In the genomic region with DNA sequence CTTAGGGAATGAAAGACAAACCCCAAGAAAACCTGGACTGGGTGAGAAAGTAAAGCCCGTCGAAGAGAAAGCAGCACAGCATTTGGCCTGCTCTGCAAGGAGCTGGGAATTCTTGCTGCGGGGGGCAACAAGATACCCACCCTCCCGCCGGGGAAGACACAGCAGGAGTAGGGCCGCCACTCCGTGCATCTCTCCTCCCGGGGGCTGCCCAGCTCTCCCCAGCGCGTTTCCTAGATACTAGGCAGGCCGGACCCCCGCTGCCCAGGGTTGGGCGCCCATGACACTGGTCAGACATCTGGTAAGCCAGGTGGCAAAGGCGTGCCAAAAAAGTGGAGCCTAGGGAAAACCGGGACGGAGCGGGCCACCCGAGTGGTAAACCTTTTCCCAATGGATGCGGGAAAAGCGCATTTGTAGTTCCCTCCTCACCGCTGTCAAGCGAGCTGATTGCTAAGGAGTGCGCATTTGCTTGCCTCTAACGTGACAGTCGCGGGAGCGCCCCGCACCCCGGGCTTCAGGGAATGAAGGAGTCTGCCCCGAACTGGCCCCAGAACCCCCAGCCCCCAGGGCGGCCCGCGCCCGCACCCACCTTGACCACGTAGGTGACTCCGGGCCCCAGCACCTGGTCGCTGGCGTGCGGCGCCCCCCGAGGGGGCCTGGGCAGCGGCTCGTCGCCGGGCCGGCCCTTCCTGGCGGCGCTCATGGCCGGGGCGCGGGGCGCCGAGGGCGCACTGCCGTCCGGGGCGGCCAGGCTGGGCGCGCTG, we compare ENCODE assay signal across 10 cellular contexts. TPM values are rescaled to one million over a fixed set of nuclear protein-coding genes. Genes with fewer than 3 reads are reported as not detected.
DNase-seq lines count a peak whose midpoint lies in the region; ATAC-seq and TF ChIP-seq lines count a peak whose summit lies in the region.
"Had no signal": no experiment of that assay in that cellular context is flagged by ENCODE, and none has a peak within 500 bp of the region (broad histone marks: within the 10 kb centered on the region; RNA-seq: fewer than 3 reads in every experiment).

No MANE protein-coding gene starts in this region.

- TF ChIP-seq CTCF in lower leg skin (IDR thresholded peaks at IDR 0.05) (no peak), tibial nerve (IDR thresholded peaks at IDR 0.05) (no peak)

- ATAC-seq in GM18861 (IDR thresholded peaks at IDR 0.05; ENCODE audit: unreplicated experiment), result no peak
- no peak for ATAC-seq in HG02938 (IDR thresholded peaks at IDR 0.05; ENCODE audit: unreplicated experiment)

- no peaks in the 10 kb centered on the region for H3K9me2 ChIP-seq in Karpas-422 (replicated peaks; ENCODE audit: insufficient read depth, low read length)

- peak overlapping the region; percentile 47 for H3K4me3 ChIP-seq in lower leg skin (ENCODE audit: low read depth, poor library complexity, severe bottlenecking)
- H3K4me3 ChIP-seq in tibial nerve, result peak overlapping the region in 3 of 4 donors; percentile 19 to 58 (median 23)
- H3K4me3 ChIP-seq in Karpas-422 (ENCODE audit: low read length), result no peak overlapping the region
- H3K4me3 ChIP-seq: BLaER1 treated with 17β-estradiol and CSF1 and Interleukin-3, amounts not matched to agents 10 nM and 100 nM; SK-N-MC had no signal

- no peak overlapping the region for H3K4me2 ChIP-seq in Karpas-422 (ENCODE audit: low read depth, low read length, poor library complexity, severe bottlenecking)

- no peak overlapping the region for H2AFZ ChIP-seq in Karpas-422 (ENCODE audit: low read length)

- H3K9ac ChIP-seq in Karpas-422 (ENCODE audit: low read length), result no peak overlapping the region
- H3K9ac ChIP-seq: BLaER1 treated with 17β-estradiol and CSF1 and Interleukin-3, amounts not matched to agents 10 nM and 100 nM had no signal

- no peaks in the 10 kb centered on the region for H3K79me2 ChIP-seq in Karpas-422 (ENCODE audit: low read length)

- no peaks in the 10 kb centered on the region for H3K9me3 ChIP-seq in tibial nerve
- H3K9me3 ChIP-seq in Karpas-422 (ENCODE audit: low read length), result no peaks in the 10 kb centered on the region
- H3K9me3 ChIP-seq: BLaER1 treated with 17β-estradiol and CSF1 and Interleukin-3, amounts not matched to agents 10 nM and 100 nM had no signal

- H3K4me1 ChIP-seq in tibial nerve, result peaks cover 0 to 38% (median 15%) of the 10 kb centered on the region in 4 donors
- H3K4me1 ChIP-seq in Karpas-422 (ENCODE audit: low read length), result no peaks in the 10 kb centered on the region

- 5 to 6% methylated on average over 36 to 40 of the region's 59 CpGs for WGBS in lower leg skin, 2 donors
- WGBS in tibial nerve, 2 donors, result 7 to 11% methylated on average over 18 to 34 of the region's 59 CpGs

- H3K27me3 ChIP-seq in tibial nerve (peaks cover 0 to 25% of the 10 kb centered on the region in 2 donors), Karpas-422 (ENCODE audit: low read length) (no peaks in the 10 kb centered on the region)

- DNase-seq in NCI-H748 (lab: John Stamatoyannopoulos, UW; ENCODE audit: unreplicated experiment), result peak; percentile 33
- no peak for DNase-seq in NCI-H748 treated with DMSO at 0.1 percent for 48 hours (lab: John Stamatoyannopoulos, UW)
- peak in 1 of 2 donors; percentile 87 for DNase-seq in lower leg skin (ENCODE audit: low spot score in 2 of 2)
- no peak for DNase-seq in tibial nerve (ENCODE audit: low spot score in 2 of 2)
- no peak for DNase-seq in Karpas-422

- H4K20me1 ChIP-seq in Karpas-422 (ENCODE audit: insufficient read depth, low read depth, low read length), result no peaks in the 10 kb centered on the region
- H4K20me1 ChIP-seq: BLaER1 treated with 17β-estradiol and CSF1 and Interleukin-3, amounts not matched to agents 10 nM and 100 nM had no signal

- intact Hi-C loops in lower leg skin (cut with DNase I; ENCODE audit: low total_unique reads), result no loop called here

- no peaks in the 10 kb centered on the region for H3K36me3 ChIP-seq in tibial nerve
- H3K36me3 ChIP-seq in Karpas-422 (ENCODE audit: insufficient read depth, low read length), result no peaks in the 10 kb centered on the region
- H3K36me3 ChIP-seq: BLaER1 treated with 17β-estradiol and CSF1 and Interleukin-3, amounts not matched to agents 10 nM and 100 nM had no signal

- peak overlapping the region; percentile 60 for H3K27ac ChIP-seq in cingulate gyrus (ENCODE audit: low read depth, low read length)
- H3K27ac ChIP-seq in tibial nerve, result peak overlapping the region in 1 of 4 donors; percentile 43
- H3K27ac ChIP-seq in Karpas-422 (ENCODE audit: low read length), result no peak overlapping the region
- H3K27ac ChIP-seq: BLaER1 treated with 17β-estradiol and CSF1 and Interleukin-3, amounts not matched to agents 10 nM and 100 nM; SK-N-MC had no signal

- TF ChIP-seq EP300 in tibial nerve (IDR thresholded peaks at IDR 0.05), result no peak

- TF ChIP-seq POLR2A in lower leg skin (IDR thresholded peaks at IDR 0.05) (no peak), tibial nerve (IDR thresholded peaks at IDR 0.05) (no peak)

RNA-seq across cellular contexts. Expression of gene SHC3, which starts 1.0 kb away (rescaled TPM):
- total RNA-seq in lower leg skin (1 to 10 TPM in 2 of 4 donors, under 1 TPM in 2; 0.49 to 3.7 (median 1.7) TPM), tibial nerve (10 to 100 TPM in 1 of 4 donors, 1 to 10 TPM in 3; 1.1 to 11.4 (median 3.4) TPM)
- 0.04 TPM in 1 of 2 replicates, not detected in the other for total RNA-seq in Karpas-422 (2014; rRNA removed; shearing (Covaris generic); ENCODE audit: low replicate concordance)
